Comparison of ENCODE assay signal across 19 cellular contexts in genomic region chr1:2475571-2475970, GRCh38. TPM values are rescaled to one million over a fixed set of nuclear protein-coding genes. Genes with fewer than 3 reads are reported as not detected.
DNase-seq lines count a peak whose midpoint lies in the region; ATAC-seq and TF ChIP-seq lines count a peak whose summit lies in the region.
"Had no signal": no experiment of that assay in that cellular context is flagged by ENCODE, and none has a peak within 500 bp of the region (broad histone marks: within the 10 kb centered on the region; RNA-seq: fewer than 3 reads in every experiment).

No MANE protein-coding gene starts in this region.

- peak overlapping the region; percentile 72 for H3K9ac ChIP-seq in neuronal stem cell (ENCODE audit: low read depth, low read length, poor library complexity)
- no peak overlapping the region for H3K9ac ChIP-seq in smooth muscle cell (ENCODE audit: low read depth)
- H3K9ac ChIP-seq: KMS-11 had no signal

- H4K8ac ChIP-seq in neuronal stem cell (ENCODE audit: low read depth, low read length), result no peak overlapping the region

- DNase-seq in H7 (peak; percentile 72), WTC11 (ENCODE audit: low spot score) (no peak), neuronal stem cell (ENCODE audit: low spot score) (no peak), smooth muscle cell (lab: John Stamatoyannopoulos, UW; ENCODE audit: unreplicated experiment) (no peak), HuH-7.5 (ENCODE audit: low spot score) (no peak), NCI-H1105 (lab: John Stamatoyannopoulos, UW) (no peak)
- DNase-seq: Calu3; CD8-positive, alpha-beta memory T cell; GOT3; NCI-H1105 treated with DMSO at 0.1 percent for 48 hours; NCI-H2081; NCI-H2171; NCI-H345; PC-3; SIG-M5 had no signal

- no peak overlapping the region for H3K4me3 ChIP-seq in H7 (ENCODE audit: insufficient read depth, low read depth, low read length)
- H3K4me3 ChIP-seq in neuronal stem cell (ENCODE audit: low read length in 2 of 2), result no peak overlapping the region
- H3K4me3 ChIP-seq in smooth muscle cell, result no peak overlapping the region

- H3K79me1 ChIP-seq in neuronal stem cell (ENCODE audit: low read depth, low read length), result peaks cover 14% of the 10 kb centered on the region

- H3K27ac ChIP-seq in neuronal stem cell (replicated peaks; ENCODE audit: low read length), result no peak overlapping the region
- no peak overlapping the region for H3K27ac ChIP-seq in smooth muscle cell (ENCODE audit: low read depth)
- H3K27ac ChIP-seq: KMS-11 had no signal

- H3K18ac ChIP-seq in neuronal stem cell (ENCODE audit: low read length), result peak overlapping the region; percentile 89

- H3K9me3 Mint-ChIP-seq in WTC11, result no peaks in the 10 kb centered on the region
- H3K9me3 Mint-ChIP-seq: CD8-positive, alpha-beta memory T cell had no signal

- H3F3A ChIP-seq in smooth muscle cell (ENCODE audit: low read depth), result no peaks in the 10 kb centered on the region

- peak overlapping the region; percentile 24; the same call in 1 of the 2 replicates for H3K27ac Mint-ChIP-seq in WTC11
- H3K27ac Mint-ChIP-seq: CD8-positive, alpha-beta memory T cell had no signal

- H2BK15ac ChIP-seq in neuronal stem cell (ENCODE audit: low read length), result peak overlapping the region; percentile 98

- POLR2A ChIA-PET in WTC11 (lab: Charles Lee), result no interaction called here

- no peak overlapping the region for H3K4me3 Mint-ChIP-seq in WTC11
- H3K4me3 Mint-ChIP-seq: CD8-positive, alpha-beta memory T cell had no signal

- H3K23ac ChIP-seq in neuronal stem cell (ENCODE audit: low read depth, low read length, poor library complexity), result peak overlapping the region; percentile 6

- no peaks in the 10 kb centered on the region for H3K9me3 ChIP-seq in neuronal stem cell (replicated peaks in 1 of 2; ENCODE audit: control insufficient read depth in 2 of 2, insufficient read depth in 1 of 2, low read depth in 1 of 2, low read length in 2 of 2)
- H3K9me3 ChIP-seq in smooth muscle cell (replicated peaks; ENCODE audit: low read depth), result no peaks in the 10 kb centered on the region

- H2AK5ac ChIP-seq in neuronal stem cell (ENCODE audit: low read depth, low read length), result peak overlapping the region; percentile 93

- H2BK12ac ChIP-seq in neuronal stem cell (ENCODE audit: low read length), result peak overlapping the region; percentile 93

- CTCF ChIA-PET in WTC11 (lab: Charles Lee), result interaction anchor here (1.6 to 2.0 kb wide), 2 partner anchors 25 to 31 kb away, joined by 4 to 5 read pairs; no protein-coding TSS in a partner anchor

- H3K27me3 ChIP-seq in H7 (ENCODE audit: control insufficient read depth, insufficient read depth, low read length), result no peaks in the 10 kb centered on the region
- H3K27me3 ChIP-seq in neuronal stem cell (ENCODE audit: control insufficient read depth in 3 of 3, insufficient read depth in 3 of 3, low read depth in 1 of 3, low read length in 3 of 3), result peaks cover 0 to 79% (median 0%) of the 10 kb centered on the region in 3 experiments
- H3K27me3 ChIP-seq in smooth muscle cell (ENCODE audit: low read depth), result no peaks in the 10 kb centered on the region

- no peaks in the 10 kb centered on the region for H3K4me1 Mint-ChIP-seq in WTC11
- H3K4me1 Mint-ChIP-seq: CD8-positive, alpha-beta memory T cell had no signal

- peak overlapping the region; percentile 53 for H4K91ac ChIP-seq in neuronal stem cell (ENCODE audit: low read depth, low read length, poor library complexity)

- TF ChIP-seq CTCF in WTC11 (IDR thresholded peaks at IDR 0.05) (no peak), smooth muscle cell (IDR thresholded peaks at IDR 0.05; ENCODE audit: borderline replicate concordance, insufficient read depth, poor library complexity, severe bottlenecking) (no peak)

- no peaks in the 10 kb centered on the region for H3K36me3 Mint-ChIP-seq in WTC11
- H3K36me3 Mint-ChIP-seq: CD8-positive, alpha-beta memory T cell had no signal

- no peaks in the 10 kb centered on the region for H3K27me3 Mint-ChIP-seq in WTC11 (ENCODE audit: low read depth)
- H3K27me3 Mint-ChIP-seq: CD8-positive, alpha-beta memory T cell had no signal

- no peak overlapping the region for H3K4ac ChIP-seq in neuronal stem cell (ENCODE audit: low read length)

- no peak overlapping the region for H2AFZ ChIP-seq in neuronal stem cell (ENCODE audit: low read length)
- H2AFZ ChIP-seq in smooth muscle cell (ENCODE audit: low read depth), result no peak overlapping the region

- peak overlapping the region; percentile 90 for H2BK5ac ChIP-seq in neuronal stem cell (ENCODE audit: low read length)

- no peaks in the 10 kb centered on the region for H3K79me2 ChIP-seq in smooth muscle cell (ENCODE audit: low read depth)

- peaks cover 23 to 42% of the 10 kb centered on the region in 2 donors for H3K4me1 ChIP-seq in neuronal stem cell (ENCODE audit: control insufficient read depth in 2 of 2, insufficient read depth in 1 of 2, low read depth in 1 of 2, low read length in 2 of 2)
- peaks cover 19% of the 10 kb centered on the region for H3K4me1 ChIP-seq in smooth muscle cell (ENCODE audit: low read depth)

- H3K36me3 ChIP-seq in H7 (replicated peaks; ENCODE audit: control insufficient read depth, insufficient read depth, low read length) (no peaks in the 10 kb centered on the region), neuronal stem cell (replicated peaks in 1 of 2; ENCODE audit: control insufficient read depth in 2 of 2, insufficient read depth in 2 of 2, low read length in 2 of 2) (no peaks in the 10 kb centered on the region), smooth muscle cell (ENCODE audit: low read depth) (no peaks in the 10 kb centered on the region)

- H3K4me2 ChIP-seq in neuronal stem cell (ENCODE audit: insufficient read depth, low read length, poor library complexity, severe bottlenecking) (no peak overlapping the region), smooth muscle cell (no peak overlapping the region)
- H3K4me2 ChIP-seq: KMS-11 had no signal

- H2BK120ac ChIP-seq in neuronal stem cell (ENCODE audit: low read depth, low read length), result no peak overlapping the region

- no peaks in the 10 kb centered on the region for H4K20me1 ChIP-seq in smooth muscle cell (ENCODE audit: low read depth)

- no CpG with 5 or more reads among the region's 12 CpGs for WGBS in neuronal stem cell (ENCODE audit: extremely low coverage in 2 of 2, insufficient read length in 2 of 2, insufficient replicate concordance in 1 of 2), 2 donors
- 92% methylated on average over 12 of the region's 12 CpGs for WGBS in smooth muscle cell (ENCODE audit: low lambda C conversion rate)

- H3K14ac ChIP-seq in neuronal stem cell (ENCODE audit: low read length), result peak overlapping the region; percentile 56

- ATAC-seq in WTC11 (no peak), GM18907 (IDR thresholded peaks at IDR 0.05; ENCODE audit: unreplicated experiment) (no peak)

TF ChIP-seq in WTC11, 78 proteins besides CTCF, POLR2A, EP300 and RAD21 (continues in another document):
- TF ChIP-seq CREM (CRISPR knock-in tag; IDR thresholded peaks at IDR 0.05) (no peak), ZNF138 (CRISPR knock-in tag; conservative IDR thresholded peaks at IDR 0.05) (no peak), ARID4B (CRISPR knock-in tag; IDR thresholded peaks at IDR 0.05; ENCODE audit: borderline replicate concordance) (no peak), SOX15 (CRISPR knock-in tag; IDR thresholded peaks at IDR 0.05) (no peak), TP53 (CRISPR knock-in tag; IDR thresholded peaks at IDR 0.05) (no peak), ATF1 (CRISPR knock-in tag; IDR thresholded peaks at IDR 0.05) (no peak), SP1 (CRISPR knock-in tag; conservative IDR thresholded peaks at IDR 0.05) (no peak)

RNA-seq across cellular contexts. Expression of gene PLCH2, which starts 0.5 kb away (rescaled TPM):
- total RNA-seq in H7 (2014; rRNA removed; shearing (Covaris generic)), result 0.24 and 0.37 TPM in 2 replicates
- total RNA-seq in WTC11 (2021) (0.05 to 0.18 TPM (median 0.17 TPM) in 3 replicates), smooth muscle cell (0.09 and 0.81 TPM in 2 replicates)
- 4.2 TPM for polyA plus RNA-seq in neuronal stem cell (2013, experiment 1 of 2)
- 4.0 TPM for polyA plus RNA-seq in neuronal stem cell (2013, experiment 2 of 2)
- polyA plus RNA-seq in smooth muscle cell, result 0.04 and 0.13 TPM in 2 replicates
- total RNA-seq: Daoy had no signal

RNA-seq across cellular contexts. Expression of gene PANK4, which starts 50.8 kb away (rescaled TPM):
- 62.5 and 79.0 TPM in 2 replicates for total RNA-seq in H7 (2014; rRNA removed; shearing (Covaris generic))
- 35.2 to 52.5 TPM (median 36.7 TPM) in 3 replicates for total RNA-seq in WTC11 (2021)
- polyA plus RNA-seq in neuronal stem cell (2013, experiment 1 of 2), result 23.5 TPM
- 22.7 TPM for polyA plus RNA-seq in neuronal stem cell (2013, experiment 2 of 2)
- 27.2 and 28.7 TPM in 2 replicates for total RNA-seq in smooth muscle cell
- 28.4 and 28.5 TPM in 2 replicates for polyA plus RNA-seq in smooth muscle cell

RNA-seq across cellular contexts. Expression of gene HES5, which starts 54.5 kb away (rescaled TPM):
- 0.07 and 0.33 TPM in 2 replicates for total RNA-seq in H7 (2014; rRNA removed; shearing (Covaris generic))
- total RNA-seq in WTC11 (2021) (0.21 to 0.23 TPM in 2 of 3 replicates, not detected in the other), smooth muscle cell (1.6 TPM in 1 of 2 replicates, not detected in the other)
- polyA plus RNA-seq in neuronal stem cell (2013, experiment 1 of 2), result 208 TPM
- polyA plus RNA-seq in neuronal stem cell (2013, experiment 2 of 2), result 209 TPM
- 1.3 and 1.7 TPM in 2 replicates for polyA plus RNA-seq in smooth muscle cell
- total RNA-seq: Calu3; CD8-positive, alpha-beta memory T cell; Daoy had no signal
- polyA plus RNA-seq: BJ; CD8-positive, alpha-beta memory T cell had no signal
